In the genomic region with DNA sequence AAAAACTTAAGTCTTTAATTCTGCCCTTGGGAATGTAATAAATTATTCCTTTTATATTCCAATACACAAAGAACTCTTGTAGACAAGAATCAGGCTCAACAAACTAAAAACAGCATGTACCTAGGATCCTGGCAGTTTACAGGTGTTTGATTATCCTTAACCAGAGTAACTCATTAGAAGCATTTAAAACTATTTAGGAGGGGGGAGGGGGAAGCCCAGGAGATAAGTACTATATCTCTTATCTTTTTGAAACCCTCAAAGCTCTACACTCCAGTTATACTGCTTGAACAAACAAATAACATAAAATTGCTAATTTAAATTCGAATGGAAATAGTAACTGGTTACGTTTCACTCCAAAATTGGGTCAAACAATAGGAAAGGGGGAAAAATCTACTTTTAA, we compare ENCODE assay signal across 9 cellular contexts. TPM values are rescaled to one million over a fixed set of nuclear protein-coding genes. Genes with fewer than 3 reads are reported as not detected.
A peak's percentile ranks its signal among the peaks of the same experiment; 100 is the strongest.
DNase-seq lines count a peak whose midpoint lies in the region; ATAC-seq, FAIRE-seq and TF ChIP-seq lines count a peak whose summit lies in the region.
"Had no signal": no experiment of that assay in that cellular context is flagged by ENCODE, and none has a peak within 500 bp of the region (broad histone marks: within the 10 kb centered on the region; RNA-seq: fewer than 3 reads in every experiment).

No MANE protein-coding gene starts in this region.

- H3K9ac ChIP-seq in kidney (ENCODE audit: low read length in 2 of 2): peak overlapping the region; percentile 79 to 80

- no peak for TF ChIP-seq CTCF in kidney (IDR thresholded peaks at IDR 0.05; ENCODE audit: borderline replicate concordance, extremely low read depth, insufficient read depth)

- peak overlapping the region; percentile 95 for H3K27ac Mint-ChIP-seq in activated CD8-positive, alpha-beta memory T cell treated with anti-CD3 and anti-CD28 coated beads, Interleukin-2, amount 10 ng/mL, durations not matched to agents 7 days and 5 days
- peak overlapping the region; percentile 99 for H3K27ac Mint-ChIP-seq in activated naive CD8-positive, alpha-beta T cell

- H3K4me1 ChIP-seq in kidney (ENCODE audit: control insufficient read depth in 1 of 2, insufficient read depth in 1 of 2, low read depth in 1 of 2, low read length in 2 of 2) (peaks cover 18 to 26% of the 10 kb centered on the region in 2 donors), thymus (ENCODE audit: control insufficient read depth, insufficient read depth, low read length) (peaks cover 10% of the 10 kb centered on the region)

- H3K36me3 ChIP-seq in kidney (ENCODE audit: control insufficient read depth in 1 of 2, insufficient read depth in 2 of 2, low read length in 2 of 2): no peaks in the 10 kb centered on the region
- no peaks in the 10 kb centered on the region for H3K36me3 ChIP-seq in thymus (ENCODE audit: control insufficient read depth, insufficient read depth)

- no peak for FAIRE-seq in kidney (lab: Jason Lieb, UNC)

- CTCF ChIA-PET in activated CD8-positive, alpha-beta memory T cell treated with anti-CD3 and anti-CD28 coated beads, Interleukin-2, amount 10 ng/mL, durations not matched to agents 7 days and 5 days (lab: Charles Lee): interaction anchor here (0.8 to 5.6 kb wide), 8 partner anchors 19 to 69 kb away, joined by 3 to 58 read pairs (median 6); no protein-coding TSS in a partner anchor

- H3K27me3 Mint-ChIP-seq in activated CD8-positive, alpha-beta memory T cell treated with anti-CD3 and anti-CD28 coated beads, Interleukin-2, amount 10 ng/mL, durations not matched to agents 7 days and 5 days: no peaks in the 10 kb centered on the region
- no peaks in the 10 kb centered on the region for H3K27me3 Mint-ChIP-seq in activated naive CD8-positive, alpha-beta T cell

- peaks cover 51% of the 10 kb centered on the region for H3K36me3 Mint-ChIP-seq in activated CD8-positive, alpha-beta memory T cell treated with anti-CD3 and anti-CD28 coated beads, Interleukin-2, amount 10 ng/mL, durations not matched to agents 7 days and 5 days
- H3K36me3 Mint-ChIP-seq in activated naive CD8-positive, alpha-beta T cell: peaks cover 23% of the 10 kb centered on the region

- no peaks in the 10 kb centered on the region for H3K9me3 ChIP-seq in kidney (ENCODE audit: control insufficient read depth in 1 of 2, low read length in 2 of 2)
- H3K9me3 ChIP-seq in thymus (ENCODE audit: control insufficient read depth): no peaks in the 10 kb centered on the region

- peaks cover 53% of the 10 kb centered on the region for H3K4me1 Mint-ChIP-seq in activated CD8-positive, alpha-beta memory T cell treated with anti-CD3 and anti-CD28 coated beads, Interleukin-2, amount 10 ng/mL, durations not matched to agents 7 days and 5 days
- H3K4me1 Mint-ChIP-seq in activated naive CD8-positive, alpha-beta T cell (ENCODE audit: low read depth): peaks cover 48% of the 10 kb centered on the region

- intact Hi-C loops in kidney (cut with DNase I): no loop called here

- H3K4me3 ChIP-seq in kidney (ENCODE audit: low read length in 2 of 2): peak overlapping the region; percentile 73 to 93
- peak overlapping the region; percentile 79 for H3K4me3 ChIP-seq in thymus (ENCODE audit: low read length)

- no peak for DNase-seq in activated CD8-positive, alpha-beta memory T cell treated with anti-CD3 and anti-CD28 coated beads, Interleukin-2, amount 10 ng/mL, durations not matched to agents 7 days and 5 days
- DNase-seq in activated CD8-positive, alpha-beta memory T cell treated with anti-CD3 and anti-CD28 coated beads, Interleukin-2, amount 50 U/mL, for 48 hours: no peak
- DNase-seq in kidney: no peak
- no peak for DNase-seq in islet precursor cell
- DNase-seq: NCI-H1048 had no signal

- ATAC-seq in activated CD8-positive, alpha-beta memory T cell treated with anti-CD3 and anti-CD28 coated beads, Interleukin-2, amount 10 ng/mL, durations not matched to agents 7 days and 5 days: no peak
- ATAC-seq in GM19463 (IDR thresholded peaks at IDR 0.05; ENCODE audit: unreplicated experiment): no peak
- no peak for ATAC-seq in GM21423 (IDR thresholded peaks at IDR 0.05; ENCODE audit: unreplicated experiment)

- H3K4me3 Mint-ChIP-seq in activated CD8-positive, alpha-beta memory T cell treated with anti-CD3 and anti-CD28 coated beads, Interleukin-2, amount 10 ng/mL, durations not matched to agents 7 days and 5 days: peak overlapping the region; percentile 87
- H3K4me3 Mint-ChIP-seq in activated naive CD8-positive, alpha-beta T cell: peak overlapping the region; percentile 98

- no peaks in the 10 kb centered on the region for H3K9me3 Mint-ChIP-seq in activated CD8-positive, alpha-beta memory T cell treated with anti-CD3 and anti-CD28 coated beads, Interleukin-2, amount 10 ng/mL, durations not matched to agents 7 days and 5 days (ENCODE audit: low read depth)
- no peaks in the 10 kb centered on the region for H3K9me3 Mint-ChIP-seq in activated naive CD8-positive, alpha-beta T cell (ENCODE audit: low read depth)

- 20% methylated on average over 2 of the region's 2 CpGs for WGBS in thymus

- no peaks in the 10 kb centered on the region for H3K27me3 ChIP-seq in thymus (ENCODE audit: control insufficient read depth, insufficient read depth)

- peak overlapping the region in 1 of 2 donors; percentile 98 for H3K27ac ChIP-seq in kidney (ENCODE audit: low read depth in 2 of 2, low read length in 2 of 2)
- H3K27ac ChIP-seq in thymus (ENCODE audit: low read depth): no peak overlapping the region

RNA-seq across cellular contexts. Expression of a gene that starts 1.9 kb away (rescaled TPM):
- 100 to 1,000 TPM; 270 to 330 TPM for total RNA-seq in activated CD8-positive, alpha-beta memory T cell treated with anti-CD3 and anti-CD28 coated beads, Interleukin-2, amount 10 ng/mL, durations not matched to agents 7 days and 5 days
- 309 TPM for total RNA-seq in kidney
- polyA plus RNA-seq in kidney (ENCODE audit: insufficient read depth, low read depth, low replicate concordance) (267 TPM), thymus (519 TPM)

RNA-seq across cellular contexts. Expression of a gene that starts 21.0 kb away (rescaled TPM):
- total RNA-seq in activated CD8-positive, alpha-beta memory T cell treated with anti-CD3 and anti-CD28 coated beads, Interleukin-2, amount 10 ng/mL, durations not matched to agents 7 days and 5 days: 10 to 100 TPM; 44.4 to 75.9 TPM
- 27.1 TPM for total RNA-seq in kidney
- 22.4 TPM for polyA plus RNA-seq in kidney (ENCODE audit: insufficient read depth, low read depth, low replicate concordance)
- polyA plus RNA-seq in thymus: 34.8 TPM
